In genomic region chr15:69154026-69154425, GRCh38 we compare ENCODE assay signal across 20 cellular contexts.
"Had no signal": no experiment of that assay in that cellular context is flagged by ENCODE, and none has a peak within 500 bp of the region (broad histone marks: within the 10 kb centered on the region; RNA-seq: fewer than 3 reads in every experiment).

No MANE protein-coding gene starts in this region.

- H3K4me1 Mint-ChIP-seq: activated CD8-positive, alpha-beta memory T cell treated with anti-CD3 and anti-CD28 coated beads, Interleukin-2, amount 10 ng/mL, durations not matched to agents 7 days and 5 days; natural killer cell had no signal

- H3K79me2 ChIP-seq: hepatocyte had no signal

- H3K36me3 ChIP-seq: left lung, neutrophil, tibial nerve, vagina, WERI-Rb-1 had no signal

- H3K4me3 Mint-ChIP-seq: activated CD4-positive, alpha-beta memory T cell treated with anti-CD3 and anti-CD28 coated beads for 36 hours; activated CD8-positive, alpha-beta memory T cell treated with anti-CD3 and anti-CD28 coated beads, Interleukin-2, amount 10 ng/mL, durations not matched to agents 7 days and 5 days; brain; natural killer cell; T-helper 17 cell had no signal

- H3K36me3 Mint-ChIP-seq: activated CD4-positive, alpha-beta memory T cell treated with anti-CD3 and anti-CD28 coated beads for 36 hours; activated CD8-positive, alpha-beta memory T cell treated with anti-CD3 and anti-CD28 coated beads, Interleukin-2, amount 10 ng/mL, durations not matched to agents 7 days and 5 days; activated naive CD4-positive, alpha-beta T cell treated with anti-CD3 and anti-CD28 coated beads, Interleukin-2, amount 50 U/mL, for 72 hours; brain; natural killer cell had no signal

- DNase-seq: activated CD4-positive, alpha-beta memory T cell treated with anti-CD3 and anti-CD28 coated beads for 36 hours; activated CD8-positive, alpha-beta memory T cell treated with anti-CD3 and anti-CD28 coated beads, Interleukin-2, amount 10 ng/mL, durations not matched to agents 7 days and 5 days; activated effector memory CD4-positive, alpha-beta T cell treated with anti-CD3 and anti-CD28 coated beads, Interleukin-2, amount 50 U/mL, for 16 hours; activated T-cell treated with anti-CD3 and anti-CD28 coated beads, Interleukin-2, amount 50 U/mL, for 48 hours; effector memory CD4-positive, alpha-beta T cell; erythroblast; kidney; left lung; natural killer cell; stimulated activated CD4-positive, alpha-beta T cell treated with anti-CD3 and anti-CD28 coated beads, Interleukin-4, amount 100 ng/mL, for 24 hours; stimulated activated naive CD4-positive, alpha-beta T cell treated with Interleukin-2 at 50 U/mL for 16 hours; substantia nigra; T-helper 17 cell; WERI-Rb-1 had no signal

- FAIRE-seq: kidney had no signal

- H3K27ac ChIP-seq: hepatocyte, left lung, neutrophil, tibial nerve, vagina, WERI-Rb-1 had no signal

- H3K4me1 ChIP-seq: left lung, tibial nerve, vagina had no signal

- H3K4me2 ChIP-seq: hepatocyte had no signal

- H3K27me3 ChIP-seq: hepatocyte, vagina had no signal

- ATAC-seq: activated CD8-positive, alpha-beta memory T cell treated with anti-CD3 and anti-CD28 coated beads, Interleukin-2, amount 10 ng/mL, durations not matched to agents 7 days and 5 days; activated naive CD4-positive, alpha-beta T cell treated with anti-CD3 and anti-CD28 coated beads, Interleukin-2, amount 50 U/mL, for 72 hours; natural killer cell; T-helper 17 cell had no signal

- H3K9me3 Mint-ChIP-seq: activated CD4-positive, alpha-beta memory T cell treated with anti-CD3 and anti-CD28 coated beads for 36 hours; activated naive CD4-positive, alpha-beta T cell treated with anti-CD3 and anti-CD28 coated beads, Interleukin-2, amount 50 U/mL, for 72 hours; brain; natural killer cell had no signal

- H2AFZ ChIP-seq: hepatocyte had no signal

- H3K4me3 ChIP-seq: hepatocyte, left lung, tibial nerve, vagina had no signal

- H3K9me3 ChIP-seq: left lung, neutrophil, tibial nerve, vagina had no signal
